Comparison of ENCODE assay signal across 8 cellular contexts in the genomic region with DNA sequence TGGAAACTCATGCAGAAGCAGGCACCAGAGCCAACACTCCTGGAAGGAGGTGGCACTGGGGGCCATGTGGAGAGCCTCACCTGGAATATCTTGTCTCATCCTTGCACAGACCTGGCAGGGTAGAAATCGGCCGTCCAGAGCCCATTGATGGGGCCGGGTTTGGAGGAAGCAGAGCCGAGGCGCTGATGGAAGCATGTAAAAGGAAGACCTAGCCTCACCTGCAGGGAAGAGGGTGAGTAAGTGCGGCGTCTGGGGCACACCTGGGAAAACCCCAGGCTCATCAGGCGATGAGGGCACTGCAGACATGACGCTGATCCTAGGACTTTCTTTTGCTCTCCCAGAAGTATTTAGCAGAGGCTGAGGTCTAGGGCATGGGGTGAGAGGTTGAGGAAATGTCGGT. TPM values are rescaled to one million over a fixed set of nuclear protein-coding genes. Genes with fewer than 3 reads are reported as not detected.
"Had no signal": no experiment of that assay in that cellular context is flagged by ENCODE, and none has a peak within 500 bp of the region (broad histone marks: within the 10 kb centered on the region; RNA-seq: fewer than 3 reads in every experiment).

No MANE protein-coding gene starts in this region.

RNA-seq across cellular contexts. Expression of a gene that starts 48.9 kb away (rescaled TPM):
- total RNA-seq: LHCN-M2, MCF 10A, NCI-H460, OCI-LY7, PC-9, RPMI7951, SJSA1 had no signal
- polyA plus RNA-seq: SK-N-SH had no signal
